26 cellular contexts compared by ENCODE assay signal in the genomic region with DNA sequence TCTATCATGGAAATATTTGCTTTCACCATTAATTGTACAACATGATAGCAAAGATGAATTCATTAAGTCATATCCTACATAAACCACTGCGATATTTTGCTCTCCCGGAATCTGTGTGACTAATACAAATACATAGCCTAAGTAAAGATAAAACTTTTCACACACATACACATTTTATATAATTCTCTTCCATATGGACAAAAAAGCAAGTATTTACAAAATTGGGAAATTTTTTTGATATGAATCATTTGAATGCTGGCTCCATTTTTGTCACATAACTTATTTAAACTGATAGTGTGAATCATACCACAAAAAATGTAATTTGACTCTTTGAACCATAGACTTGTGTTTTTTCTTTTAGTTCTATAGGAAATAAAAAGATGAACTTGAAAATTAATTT.
A peak's percentile ranks its signal among the peaks of the same experiment; 100 is the strongest.
DNase-seq lines count a peak whose midpoint lies in the region; ATAC-seq, FAIRE-seq and TF ChIP-seq lines count a peak whose summit lies in the region.
"Had no signal": no experiment of that assay in that cellular context is flagged by ENCODE, and none has a peak within 500 bp of the region (broad histone marks: within the 10 kb centered on the region; RNA-seq: fewer than 3 reads in every experiment).

No MANE protein-coding gene starts in this region.

- H3K4me3 ChIP-seq in GM23248: no peak overlapping the region
- no peak overlapping the region for H3K4me3 ChIP-seq in epithelial cell of esophagus (ENCODE audit: low read length)
- H3K4me3 ChIP-seq in esophagus squamous epithelium: no peak overlapping the region
- H3K4me3 ChIP-seq: esophagus muscularis mucosa, prostate gland, skin epidermis had no signal

- in situ Hi-C loops in GM23248 (cut with MboI): no loop called here

- H3K4me1 ChIP-seq in GM23248 (ENCODE audit: insufficient read depth) (peaks cover 18% of the 10 kb centered on the region), esophagus squamous epithelium (no peaks in the 10 kb centered on the region)
- H3K4me1 ChIP-seq: esophagus muscularis mucosa, prostate gland had no signal

- H3K9ac ChIP-seq in GM23248: no peak overlapping the region

- WGBS in GM23248 (ENCODE audit: low coverage in 1 of 2, low lambda C conversion rate in 2 of 2, missing lambda C conversion rate in 2 of 2), 2 experiments: 62 to 71% methylated on average over 2 of the region's 2 CpGs
- WGBS in esophagus squamous epithelium, 2 donors: 89 to 96% methylated on average over 2 of the region's 2 CpGs

- H2AFZ ChIP-seq in GM23248: no peak overlapping the region

- peaks cover 7% of the 10 kb centered on the region; the same call in 1 of the 2 replicates for H3F3A ChIP-seq in GM23248 (ENCODE audit: insufficient read depth)

- no peak for TF ChIP-seq POLR2A in esophagus squamous epithelium (IDR thresholded peaks at IDR 0.05)

- H3K36me3 ChIP-seq in GM23248 (ENCODE audit: low read depth) (no peaks in the 10 kb centered on the region), esophagus squamous epithelium (no peaks in the 10 kb centered on the region)
- H3K36me3 ChIP-seq: esophagus muscularis mucosa, prostate gland had no signal

- H3K9me2 ChIP-seq in GM23248 (ENCODE audit: insufficient read depth): no peaks in the 10 kb centered on the region

- ATAC-seq in GM19324 (IDR thresholded peaks at IDR 0.05; ENCODE audit: low FRiP score, unreplicated experiment): no peak
- ATAC-seq: activated T-cell treated with anti-CD3 and anti-CD28 coated beads, Interleukin-2, amount 50 U/mL, for 4 hours; stimulated activated memory B cell treated with anti-CD40 and anti-IgM and Interleukin-4, amounts not matched to agents 10 μg/mL and 1 μg/mL and 100 μg/mL, for 72 hours had no signal

- peak; percentile 49 for FAIRE-seq in RCC 7860 (lab: Jason Lieb, UNC)
- FAIRE-seq: H54, islet of Langerhans, TTC549, urothelium cell line had no signal

- DNase-seq in GM23248 (peak; percentile 30), RCC 7860 (ENCODE audit: low spot score) (peak; percentile 9), epithelial cell of esophagus (ENCODE audit: low read depth) (peak; percentile 2), iris pigment epithelial cell (ENCODE audit: low read depth) (peak; percentile 73), esophagus squamous epithelium (lab: John Stamatoyannopoulos, UW) (no peak), SHP77 treated with DMSO at 0.1 percent for 48 hours (lab: John Stamatoyannopoulos, UW) (no peak), NCI-H2029 treated with DMSO at 0.1 percent for 48 hours (lab: John Stamatoyannopoulos, UW) (no peak)
- DNase-seq: activated CD4-positive, alpha-beta T cell treated with anti-CD3 and anti-CD28 coated beads for 1 hour; activated naive CD4-positive, alpha-beta T cell treated with Interleukin-2 at 50 U/mL for 16 hours; activated T-cell treated with anti-CD3 and anti-CD28 coated beads, Interleukin-2, amount 50 U/mL, for 4 hours; aorta; effector memory CD4-positive, alpha-beta T cell; hypothalamus; NCI-H1436 treated with DMSO at 0.1 percent for 48 hours; NCI-H2171; NCI-H526 treated with DMSO at 0.1 percent for 48 hours had no signal

- H3K27me3 ChIP-seq in GM23248 (replicated peaks; ENCODE audit: insufficient read depth) (no peaks in the 10 kb centered on the region), esophagus squamous epithelium (no peaks in the 10 kb centered on the region)
- H3K27me3 ChIP-seq: esophagus muscularis mucosa had no signal

- TF ChIP-seq CTCF in epithelial cell of esophagus (IDR thresholded peaks at IDR 0.05; ENCODE audit: insufficient read depth, low read depth, low read length, missing control alignments) (no peak), esophagus squamous epithelium (IDR thresholded peaks at IDR 0.05) (no peak)

- H3K9me3 ChIP-seq in GM23248 (ENCODE audit: low read depth): no peaks in the 10 kb centered on the region
- H3K9me3 ChIP-seq in esophagus squamous epithelium: no peaks in the 10 kb centered on the region
- H3K9me3 ChIP-seq: esophagus muscularis mucosa, prostate gland had no signal

- no peaks in the 10 kb centered on the region for H4K20me1 ChIP-seq in GM23248 (ENCODE audit: insufficient read depth)

- H3K27ac ChIP-seq in GM23248: no peak overlapping the region
- no peak overlapping the region for H3K27ac ChIP-seq in esophagus squamous epithelium
- H3K27ac ChIP-seq: esophagus muscularis mucosa, HL-60, prostate gland, skin epidermis had no signal

- no peaks in the 10 kb centered on the region for H3K79me2 ChIP-seq in GM23248 (ENCODE audit: insufficient read depth)

- H3K4me2 ChIP-seq in GM23248 (ENCODE audit: unreplicated experiment): peak overlapping the region; percentile 30

- intact Hi-C loops in esophagus squamous epithelium (cut with DNase I): no loop called here

Comparison
In these comparisons a context has a peak if more than half of its experiments do, and no peak if none do; other contexts are left out.
1. DNase-seq: peak in GM23248 (single experiment), RCC 7860 (single experiment), epithelial cell of esophagus (single experiment) and iris pigment epithelial cell (single experiment); none in esophagus squamous epithelium (single experiment), SHP77 treated with DMSO at 0.1 percent for 48 hours (single experiment) and NCI-H2029 treated with DMSO at 0.1 percent for 48 hours (single experiment).